ENCODE assay signal across 16 cellular contexts in the genomic region with DNA sequence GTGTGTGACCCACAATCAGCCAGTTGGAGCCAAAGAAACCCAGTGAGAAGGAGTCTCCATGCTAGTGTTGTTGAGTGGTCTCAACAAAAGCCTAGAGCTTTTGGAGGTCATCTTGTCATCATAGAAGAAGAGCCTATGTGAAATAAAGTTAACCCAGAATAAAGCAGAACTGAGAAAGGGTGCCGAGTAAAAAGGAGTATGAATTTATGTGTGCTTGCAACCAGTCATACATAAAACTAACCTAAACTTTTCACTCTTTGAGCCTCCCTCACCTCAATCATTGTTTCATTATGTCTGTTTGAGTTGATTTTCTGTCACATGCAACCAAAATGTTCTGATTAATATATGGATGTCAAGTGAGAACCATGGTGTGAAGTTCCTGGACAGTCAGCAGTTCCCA.
DNase-seq lines count a peak whose midpoint lies in the region; ATAC-seq and TF ChIP-seq lines count a peak whose summit lies in the region.
"Had no signal": no experiment of that assay in that cellular context is flagged by ENCODE, and none has a peak within 500 bp of the region (broad histone marks: within the 10 kb centered on the region; RNA-seq: fewer than 3 reads in every experiment).

No MANE protein-coding gene starts in this region.

- peaks cover 4 to 7% of the 10 kb centered on the region in 2 donors for H3K9me3 Mint-ChIP-seq in stimulated activated naive B cell treated with anti-CD40 and anti-IgM and Interleukin-4, amounts not matched to agents 10 μg/mL and 1 μg/mL and 100 μg/mL, for 72 hours
- H3K9me3 Mint-ChIP-seq: endodermal cell, memory B cell, neural progenitor cell had no signal

- peaks cover 2 to 3% of the 10 kb centered on the region in 2 donors for H3K36me3 Mint-ChIP-seq in stimulated activated naive B cell treated with anti-CD40 and anti-IgM and Interleukin-4, amounts not matched to agents 10 μg/mL and 1 μg/mL and 100 μg/mL, for 72 hours
- H3K36me3 Mint-ChIP-seq: activated naive CD8-positive, alpha-beta T cell; CD14-positive monocyte; memory B cell; neural progenitor cell had no signal

- H3K4me1 ChIP-seq in heart right ventricle = peaks cover 0 to 4% (median 0%) of the 10 kb centered on the region in 9 donors
- H3K4me1 ChIP-seq: thyroid gland had no signal

- H3K27ac ChIP-seq in heart right ventricle = no peak overlapping the region
- H3K27ac ChIP-seq: neural progenitor cell, thyroid gland had no signal

- no peaks in the 10 kb centered on the region for H3K27me3 Mint-ChIP-seq in stimulated activated naive B cell treated with anti-CD40 and anti-IgM and Interleukin-4, amounts not matched to agents 10 μg/mL and 1 μg/mL and 100 μg/mL, for 72 hours
- H3K27me3 Mint-ChIP-seq: activated naive CD8-positive, alpha-beta T cell; memory B cell had no signal

- no peaks in the 10 kb centered on the region for H3K9me3 ChIP-seq in heart right ventricle
- H3K9me3 ChIP-seq: thyroid gland had no signal

- ATAC-seq in GM18870 (IDR thresholded peaks at IDR 0.05; ENCODE audit: unreplicated experiment) (peak; percentile 74), HG02623 (IDR thresholded peaks at IDR 0.05; ENCODE audit: unreplicated experiment) (peak; percentile 76), HG03354 (IDR thresholded peaks at IDR 0.05; ENCODE audit: poor library complexity, severe bottlenecking, unreplicated experiment) (peak; percentile 75), left colon (no peak), heart right ventricle (no peak)
- ATAC-seq in stimulated activated naive B cell treated with anti-CD40 and anti-IgM and Interleukin-4, amounts not matched to agents 10 μg/mL and 1 μg/mL and 100 μg/mL, for 72 hours (replicated peaks) = peak; percentile 97

- DNase-seq in stimulated activated naive B cell treated with anti-CD40 and anti-IgM and Interleukin-4, amounts not matched to agents 10 μg/mL and 1 μg/mL and 100 μg/mL, for 72 hours = peak; percentile 32
- DNase-seq in left colon = no peak
- DNase-seq in heart right ventricle = no peak
- no peak for DNase-seq in GM13977 (ENCODE audit: low spot score)
- DNase-seq: endodermal cell, NCI-H2107, NCI-H774, retina, thyroid gland had no signal

- H3K36me3 ChIP-seq in heart right ventricle = no peaks in the 10 kb centered on the region
- H3K36me3 ChIP-seq: neural progenitor cell, thyroid gland had no signal

- in situ Hi-C loops in GM13977 (cut with MboI; ENCODE audit: low pct_unique_long_range_greater_than_20kb, low sequenced_read_pairs, unreplicated experiment) = no loop called here

- no peaks in the 10 kb centered on the region for H3K27me3 ChIP-seq in heart right ventricle
- H3K27me3 ChIP-seq: neural progenitor cell, thyroid gland had no signal

- peaks cover 10 to 21% of the 10 kb centered on the region in 2 donors for H3K4me1 Mint-ChIP-seq in stimulated activated naive B cell treated with anti-CD40 and anti-IgM and Interleukin-4, amounts not matched to agents 10 μg/mL and 1 μg/mL and 100 μg/mL, for 72 hours
- H3K4me1 Mint-ChIP-seq: CD14-positive monocyte had no signal

- intact Hi-C loops in left colon (cut with DNase I, micrococcal nuclease) = no loop called here
- intact Hi-C loops in heart right ventricle (cut with DNase I) = no loop called here

- peak overlapping the region; percentile 51 to 66 for H3K4me3 Mint-ChIP-seq in stimulated activated naive B cell treated with anti-CD40 and anti-IgM and Interleukin-4, amounts not matched to agents 10 μg/mL and 1 μg/mL and 100 μg/mL, for 72 hours
- H3K4me3 Mint-ChIP-seq: activated naive CD8-positive, alpha-beta T cell; CD14-positive monocyte; endodermal cell; memory B cell; neural progenitor cell had no signal

- no peak for TF ChIP-seq CTCF in heart right ventricle (IDR thresholded peaks at IDR 0.05)
- TF ChIP-seq CTCF in GM13977 (IDR thresholded peaks at IDR 0.05; ENCODE audit: extremely low read depth, insufficient read depth, missing control alignments) = no peak

- 91 to 92% methylated on average over 1 of the region's 1 CpG for WGBS in heart right ventricle, 2 donors

- no peak overlapping the region for H3K4me3 ChIP-seq in heart right ventricle
- H3K4me3 ChIP-seq: neural progenitor cell, thyroid gland had no signal

- peak overlapping the region; percentile 82 for H3K27ac Mint-ChIP-seq in stimulated activated naive B cell treated with anti-CD40 and anti-IgM and Interleukin-4, amounts not matched to agents 10 μg/mL and 1 μg/mL and 100 μg/mL, for 72 hours
- H3K27ac Mint-ChIP-seq: activated naive CD8-positive, alpha-beta T cell; CD14-positive monocyte; endodermal cell; memory B cell; neural progenitor cell had no signal

Comparison
In these comparisons a context has a peak if more than half of its experiments do, and no peak if none do; other contexts are left out.
1. ATAC-seq: peak in GM18870 (single experiment), HG02623 (single experiment), HG03354 (single experiment) and stimulated activated naive B cell treated with anti-CD40 and anti-IgM and Interleukin-4, amounts not matched to agents 10 μg/mL and 1 μg/mL and 100 μg/mL, for 72 hours (2 of 2); none in left colon (single experiment) and heart right ventricle (0 of 8).